Comparison of ENCODE assay signal across 23 cellular contexts in the genomic region with DNA sequence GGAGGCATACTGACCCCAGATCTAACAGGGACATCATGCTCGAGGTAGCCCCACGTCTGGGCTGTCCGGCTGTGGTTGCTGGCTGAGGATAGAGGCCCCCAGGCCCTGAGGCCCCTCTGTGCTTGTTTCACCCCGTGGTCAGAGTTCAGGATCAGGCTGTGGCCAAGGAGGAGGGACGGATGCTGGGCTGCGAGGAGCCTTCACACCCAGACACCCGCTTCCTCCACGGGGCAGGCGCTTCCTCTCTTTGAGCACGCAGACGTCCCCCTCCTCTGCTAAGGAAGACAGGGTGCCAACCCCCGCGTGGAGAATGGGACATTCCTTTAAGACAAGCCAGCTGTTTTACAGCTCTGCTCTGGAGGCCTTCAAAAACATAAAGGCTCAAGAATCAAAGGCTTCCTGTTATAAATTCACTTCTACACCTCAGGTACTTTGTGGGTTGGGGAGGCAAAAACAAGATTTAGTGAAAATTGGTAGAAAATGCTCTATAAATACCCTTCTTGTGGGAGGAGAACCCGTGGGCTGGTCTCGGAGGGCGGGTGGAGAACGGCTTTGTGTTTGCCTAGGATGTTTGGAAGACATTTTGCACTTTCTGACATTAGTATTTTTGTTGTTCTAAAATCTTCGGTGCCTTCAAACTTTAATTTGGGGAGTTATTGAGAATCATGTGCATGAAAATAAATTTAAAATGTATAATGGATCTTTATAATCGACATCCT.
DNase-seq lines count a peak whose midpoint lies in the region; ATAC-seq, FAIRE-seq and TF ChIP-seq lines count a peak whose summit lies in the region.
"Had no signal": no experiment of that assay in that cellular context is flagged by ENCODE, and none has a peak within 500 bp of the region (broad histone marks: within the 10 kb centered on the region; RNA-seq: fewer than 3 reads in every experiment).

No MANE protein-coding gene starts in this region.

- peak overlapping the region; percentile 32 for H3K4me3 Mint-ChIP-seq in CD4-positive, alpha-beta T cell
- H3K4me3 Mint-ChIP-seq in activated naive CD8-positive, alpha-beta T cell treated with anti-CD3 and anti-CD28 coated beads, Interleukin-2, amount 50 U/mL, for 24 hours = no peak overlapping the region

- no peak overlapping the region for H2BK120ac ChIP-seq in neuronal stem cell (ENCODE audit: low read depth, low read length)

- TF ChIP-seq CTCF in CD4-positive, alpha-beta T cell (IDR thresholded peaks at IDR 0.05) = no peak
- no peak for TF ChIP-seq CTCF in Loucy (conservative IDR thresholded peaks at IDR 0.05; ENCODE audit: low read length)
- no peak for TF ChIP-seq CTCF in OCI-LY7 (conservative IDR thresholded peaks at IDR 0.05; ENCODE audit: low read length)
- TF ChIP-seq CTCF in kidney (IDR thresholded peaks at IDR 0.05; ENCODE audit: borderline replicate concordance, extremely low read depth, insufficient read depth) = no peak

- H3K4me1 ChIP-seq in Loucy (ENCODE audit: insufficient read depth, low read length, poor library complexity, severe bottlenecking) (peaks cover 9% of the 10 kb centered on the region), neuronal stem cell (ENCODE audit: control insufficient read depth in 2 of 2, insufficient read depth in 1 of 2, low read depth in 1 of 2, low read length in 2 of 2) (no peaks in the 10 kb centered on the region), OCI-LY7 (ENCODE audit: insufficient read depth, low read length, poor library complexity, severe bottlenecking) (no peaks in the 10 kb centered on the region), kidney (ENCODE audit: control insufficient read depth in 1 of 2, insufficient read depth in 1 of 2, low read depth in 1 of 2, low read length in 2 of 2) (no peaks in the 10 kb centered on the region)
- H3K4me1 ChIP-seq: Caco-2 had no signal

- H3K36me3 ChIP-seq in Loucy (ENCODE audit: insufficient read depth, low read length) (no peaks in the 10 kb centered on the region), neuronal stem cell (replicated peaks in 1 of 2; ENCODE audit: control insufficient read depth in 2 of 2, insufficient read depth in 2 of 2, low read length in 2 of 2) (no peaks in the 10 kb centered on the region), OCI-LY7 (ENCODE audit: insufficient read depth, low read length) (no peaks in the 10 kb centered on the region), kidney (ENCODE audit: control insufficient read depth in 1 of 2, insufficient read depth in 2 of 2, low read length in 2 of 2) (no peaks in the 10 kb centered on the region)

- H3K9me3 Mint-ChIP-seq in CD4-positive, alpha-beta T cell = no peaks in the 10 kb centered on the region
- no peaks in the 10 kb centered on the region for H3K9me3 Mint-ChIP-seq in activated naive CD8-positive, alpha-beta T cell treated with anti-CD3 and anti-CD28 coated beads, Interleukin-2, amount 50 U/mL, for 24 hours

- H3K23ac ChIP-seq in neuronal stem cell (ENCODE audit: low read depth, low read length, poor library complexity) = no peak overlapping the region

- H2AFZ ChIP-seq in Loucy (ENCODE audit: low read length) (peak overlapping the region; percentile 46; the same call in 1 of the 2 replicates), neuronal stem cell (ENCODE audit: low read length) (no peak overlapping the region), OCI-LY7 (ENCODE audit: low read length) (no peak overlapping the region)

- WGBS in neuronal stem cell (ENCODE audit: extremely low coverage in 2 of 2, insufficient read length in 2 of 2, insufficient replicate concordance in 1 of 2), 2 donors = no CpG with 5 or more reads among the region's 19 CpGs

- intact Hi-C loops in CD4-positive, alpha-beta T cell (cut with DNase I, micrococcal nuclease) = no loop called here
- intact Hi-C loops in head of caudate nucleus (cut with DNase I) = no loop called here
- intact Hi-C loops in OCI-LY7 (cut with micrococcal nuclease; ENCODE audit: unreplicated experiment) = no loop called here
- intact Hi-C loops in kidney (cut with DNase I) = no loop called here

- peaks cover 23% of the 10 kb centered on the region for H3K27me3 Mint-ChIP-seq in CD4-positive, alpha-beta T cell
- peaks cover 4% of the 10 kb centered on the region for H3K27me3 Mint-ChIP-seq in activated naive CD8-positive, alpha-beta T cell treated with anti-CD3 and anti-CD28 coated beads, Interleukin-2, amount 50 U/mL, for 24 hours

- H3K79me2 ChIP-seq in Loucy (ENCODE audit: insufficient read depth, low read length) (no peaks in the 10 kb centered on the region), OCI-LY7 (ENCODE audit: insufficient read depth, low read depth, low read length) (no peaks in the 10 kb centered on the region)

- H3K27ac ChIP-seq in CD4-positive, alpha-beta T cell (ENCODE audit: low read depth, low read length) = no peak overlapping the region
- no peak overlapping the region for H3K27ac ChIP-seq in neuronal stem cell (replicated peaks; ENCODE audit: low read length)
- H3K27ac ChIP-seq in OCI-LY7 (ENCODE audit: low read depth, low read length, poor library complexity, severe bottlenecking) = no peak overlapping the region
- H3K27ac ChIP-seq in kidney (ENCODE audit: low read depth in 2 of 2, low read length in 2 of 2) = no peak overlapping the region
- H3K27ac ChIP-seq: HL-60, KMS-11 had no signal

- H3K36me3 Mint-ChIP-seq in CD4-positive, alpha-beta T cell (ENCODE audit: low read depth) = no peaks in the 10 kb centered on the region
- no peaks in the 10 kb centered on the region for H3K36me3 Mint-ChIP-seq in activated naive CD8-positive, alpha-beta T cell treated with anti-CD3 and anti-CD28 coated beads, Interleukin-2, amount 50 U/mL, for 24 hours (ENCODE audit: low read depth)

- H3K9me2 ChIP-seq in Loucy (replicated peaks; ENCODE audit: low read depth, low read length) = no peaks in the 10 kb centered on the region
- no peaks in the 10 kb centered on the region for H3K9me2 ChIP-seq in OCI-LY7 (ENCODE audit: insufficient read depth, low read length)
- H3K9me2 ChIP-seq: SK-N-SH had no signal

- H3K27ac Mint-ChIP-seq in CD4-positive, alpha-beta T cell = peak overlapping the region; percentile 84
- H3K27ac Mint-ChIP-seq in activated naive CD8-positive, alpha-beta T cell treated with anti-CD3 and anti-CD28 coated beads, Interleukin-2, amount 50 U/mL, for 24 hours = no peak overlapping the region

- peaks cover 3% of the 10 kb centered on the region for H3K27me3 ChIP-seq in CD4-positive, alpha-beta T cell (ENCODE audit: control insufficient read depth, insufficient read depth, low read length)
- H3K27me3 ChIP-seq in Loucy (ENCODE audit: insufficient read depth, low read length, poor library complexity, severe bottlenecking) (no peaks in the 10 kb centered on the region), neuronal stem cell (ENCODE audit: control insufficient read depth in 3 of 3, insufficient read depth in 3 of 3, low read depth in 1 of 3, low read length in 3 of 3) (peaks cover 0 to 24% (median 0%) of the 10 kb centered on the region in 3 experiments)

- POLR2A ChIA-PET in CD4-positive, alpha-beta T cell (lab: Charles Lee) = no interaction called here
- POLR2A ChIA-PET in OCI-LY7 (lab: Charles Lee) = no interaction called here

- H4K20me1 ChIP-seq in Loucy (ENCODE audit: insufficient read depth, low read length, poor library complexity, severe bottlenecking) (no peaks in the 10 kb centered on the region), OCI-LY7 (ENCODE audit: insufficient read depth, low read length) (no peaks in the 10 kb centered on the region)

- FAIRE-seq in kidney (lab: Jason Lieb, UNC) = no peak
- FAIRE-seq: A204.1, HepG2 had no signal

- no peak overlapping the region for H3K4me3 ChIP-seq in Loucy (ENCODE audit: low read length, poor library complexity, severe bottlenecking)
- no peak overlapping the region for H3K4me3 ChIP-seq in neuronal stem cell (ENCODE audit: low read length in 2 of 2)
- H3K4me3 ChIP-seq in OCI-LY7 (ENCODE audit: low read depth, low read length, poor library complexity, severe bottlenecking) = no peak overlapping the region
- no peak overlapping the region for H3K4me3 ChIP-seq in kidney (ENCODE audit: low read length in 2 of 2)

- peak; percentile 73 for ATAC-seq in CD4-positive, alpha-beta T cell (ENCODE audit: poor library complexity)
- no peak for ATAC-seq in activated naive CD8-positive, alpha-beta T cell treated with anti-CD3 and anti-CD28 coated beads, Interleukin-2, amount 50 U/mL, for 24 hours
- no peak for ATAC-seq in HG03159 (IDR thresholded peaks at IDR 0.05; ENCODE audit: unreplicated experiment)
- ATAC-seq: HepG2 had no signal

- peak overlapping the region; percentile 41 for H3K18ac ChIP-seq in neuronal stem cell (ENCODE audit: low read length)

- no peak overlapping the region for H3K4ac ChIP-seq in neuronal stem cell (ENCODE audit: low read length)

- H3K4me1 Mint-ChIP-seq in CD4-positive, alpha-beta T cell (ENCODE audit: low read depth) = peaks cover 25% of the 10 kb centered on the region
- peaks cover 7% of the 10 kb centered on the region for H3K4me1 Mint-ChIP-seq in activated naive CD8-positive, alpha-beta T cell treated with anti-CD3 and anti-CD28 coated beads, Interleukin-2, amount 50 U/mL, for 24 hours

- BruUV-seq in OCI-LY7 (replicated peaks; lab: Mats Ljungman, UMichigan) = no TSS peak

- H4K8ac ChIP-seq in neuronal stem cell (ENCODE audit: low read depth, low read length) = no peak overlapping the region

- H3K79me1 ChIP-seq in neuronal stem cell (ENCODE audit: low read depth, low read length) = no peaks in the 10 kb centered on the region

- DNase-seq in CD4-positive, alpha-beta T cell = peak in 2 of 10 experiments; percentile 4 to 19
- DNase-seq in head of caudate nucleus (peak in 22 of 42 donors; percentile 11 to 73 (median 42)), neuronal stem cell (ENCODE audit: low spot score) (no peak), OCI-LY7 (ENCODE audit: low spot score) (no peak), kidney (no peak)
- DNase-seq in activated naive CD8-positive, alpha-beta T cell treated with anti-CD3 and anti-CD28 coated beads, Interleukin-2, amount 50 U/mL, for 24 hours = no peak
- DNase-seq: Caco-2, DMS 273 treated with DMSO at 0.1 percent for 48 hours, DMS79 treated with DMSO at 0.1 percent for 48 hours, NCI-H1417, NCI-H1694 treated with DMSO at 0.1 percent for 48 hours, NCI-H2081 treated with DMSO at 0.1 percent for 48 hours, NCI-H2171 treated with DMSO at 0.1 percent for 48 hours, NCI-H446 treated with DMSO at 0.1 percent for 48 hours, NCI-H526 treated with DMSO at 0.1 percent for 48 hours, SIG-M5, SK-N-SH had no signal

- H4K91ac ChIP-seq in neuronal stem cell (ENCODE audit: low read depth, low read length, poor library complexity) = no peak overlapping the region

- H3K14ac ChIP-seq in neuronal stem cell (ENCODE audit: low read length) = no peak overlapping the region

- H2BK5ac ChIP-seq in neuronal stem cell (ENCODE audit: low read length) = no peak overlapping the region

- H3K9ac ChIP-seq in Loucy (ENCODE audit: low read depth, low read length, poor library complexity, severe bottlenecking) (no peak overlapping the region), neuronal stem cell (ENCODE audit: low read depth, low read length, poor library complexity) (no peak overlapping the region), kidney (ENCODE audit: low read length in 2 of 2) (no peak overlapping the region)
- H3K9ac ChIP-seq: KMS-11, SK-N-SH had no signal

- H2BK15ac ChIP-seq in neuronal stem cell (ENCODE audit: low read length) = no peak overlapping the region

- H2BK12ac ChIP-seq in neuronal stem cell (ENCODE audit: low read length) = no peak overlapping the region

- no peaks in the 10 kb centered on the region for H3F3A ChIP-seq in Loucy (ENCODE audit: low read depth)

- H3K4me2 ChIP-seq in Loucy (ENCODE audit: low read depth, low read length, poor library complexity, severe bottlenecking) (peak overlapping the region; percentile 6), neuronal stem cell (ENCODE audit: insufficient read depth, low read length, poor library complexity, severe bottlenecking) (no peak overlapping the region), OCI-LY7 (ENCODE audit: low read length) (no peak overlapping the region)
- H3K4me2 ChIP-seq: KMS-11, SK-N-SH had no signal

- CTCF ChIA-PET in CD4-positive, alpha-beta T cell (lab: Charles Lee) = no interaction called here
- CTCF ChIA-PET in OCI-LY7 (lab: Charles Lee; ENCODE audit: unreplicated experiment) = no interaction called here

- no peaks in the 10 kb centered on the region for H3K9me3 ChIP-seq in CD4-positive, alpha-beta T cell (ENCODE audit: control insufficient read depth, low read length)
- H3K9me3 ChIP-seq in Loucy (ENCODE audit: insufficient read depth, low read depth, low read length) (no peaks in the 10 kb centered on the region), neuronal stem cell (replicated peaks in 1 of 2; ENCODE audit: control insufficient read depth in 2 of 2, insufficient read depth in 1 of 2, low read depth in 1 of 2, low read length in 2 of 2) (peaks cover 0 to 4% of the 10 kb centered on the region in 2 donors), OCI-LY7 (ENCODE audit: low read length) (no peaks in the 10 kb centered on the region), kidney (ENCODE audit: control insufficient read depth in 1 of 2, low read length in 2 of 2) (peaks cover 0 to 7% of the 10 kb centered on the region in 2 donors)
- H3K9me3 ChIP-seq: Caco-2, SK-N-SH had no signal

- H2AK5ac ChIP-seq in neuronal stem cell (ENCODE audit: low read depth, low read length) = no peak overlapping the region

Comparison
In these comparisons a context has a peak if more than half of its experiments do, and no peak if none do; other contexts are left out.
1. DNase-seq: peak in head of caudate nucleus (22 of 42); none in neuronal stem cell (single experiment), OCI-LY7 (single experiment), activated naive CD8-positive, alpha-beta T cell treated with anti-CD3 and anti-CD28 coated beads, Interleukin-2, amount 50 U/mL, for 24 hours (single experiment) and kidney (single experiment).